Comparison of ENCODE assay signal across 13 cellular contexts in the genomic region with DNA sequence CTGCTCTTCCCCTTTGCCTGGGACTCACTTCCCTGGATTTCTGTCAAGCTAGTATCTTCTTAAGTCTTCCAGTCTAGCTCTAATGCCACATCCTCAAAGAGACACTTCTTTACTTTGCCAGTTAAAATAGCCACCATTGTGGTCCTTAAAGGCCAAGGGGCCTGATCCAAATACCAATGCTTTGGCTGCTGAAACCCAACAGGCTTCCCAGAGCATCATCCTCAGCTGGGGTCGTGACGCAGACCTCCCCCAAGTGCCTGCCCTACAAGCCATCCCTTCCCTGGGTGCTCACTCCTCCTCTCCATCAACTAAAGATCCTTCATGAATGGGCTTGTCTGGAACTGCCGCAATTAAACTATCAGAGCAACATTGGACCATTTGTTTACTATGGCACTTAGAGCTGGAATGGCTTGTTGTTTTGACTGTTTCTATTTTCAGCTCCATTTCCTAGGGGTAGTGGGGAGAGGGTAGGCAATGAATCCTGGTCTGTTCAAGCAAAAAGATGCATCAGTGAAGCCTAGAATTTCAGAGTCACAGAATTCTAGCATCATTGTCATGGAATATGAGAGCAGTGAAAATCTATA.
DNase-seq lines count a peak whose midpoint lies in the region; ATAC-seq lines count a peak whose summit lies in the region.
"Had no signal": no experiment of that assay in that cellular context is flagged by ENCODE, and none has a peak within 500 bp of the region (broad histone marks: within the 10 kb centered on the region; RNA-seq: fewer than 3 reads in every experiment).

No MANE protein-coding gene starts in this region.

- H3K27ac ChIP-seq in angular gyrus (ENCODE audit: low read depth, low read length) (peak overlapping the region; percentile 94), temporal lobe (ENCODE audit: low read depth, low read length) (peak overlapping the region; percentile 96)

- ATAC-seq in left lobe of liver (no peak), HG03139 (IDR thresholded peaks at IDR 0.05; ENCODE audit: unreplicated experiment) (no peak), HG02852 (IDR thresholded peaks at IDR 0.05; ENCODE audit: unreplicated experiment) (no peak)

- DNase-seq in NCI-H1105 (lab: John Stamatoyannopoulos, UW) (peak; percentile 73), left lobe of liver (ENCODE audit: low spot score) (peak; percentile 27), DMS 273 (lab: John Stamatoyannopoulos, UW; ENCODE audit: unreplicated experiment) (no peak)
- DNase-seq: activated CD4-positive, alpha-beta T cell treated with anti-CD3 and anti-CD28 coated beads, Interleukin-2, amount 10 ng/mL, durations not matched to agents 24 days and 14 days; activated T-cell treated with anti-CD3 and anti-CD28 coated beads, Interleukin-2, amount 50 U/mL, for 48 hours; CD4-positive, CD25-positive, alpha-beta regulatory T cell; mesendoderm; MV-4-11; NCI-H524 had no signal
